ENCODE assay signal across 30 cellular contexts in the genomic region with DNA sequence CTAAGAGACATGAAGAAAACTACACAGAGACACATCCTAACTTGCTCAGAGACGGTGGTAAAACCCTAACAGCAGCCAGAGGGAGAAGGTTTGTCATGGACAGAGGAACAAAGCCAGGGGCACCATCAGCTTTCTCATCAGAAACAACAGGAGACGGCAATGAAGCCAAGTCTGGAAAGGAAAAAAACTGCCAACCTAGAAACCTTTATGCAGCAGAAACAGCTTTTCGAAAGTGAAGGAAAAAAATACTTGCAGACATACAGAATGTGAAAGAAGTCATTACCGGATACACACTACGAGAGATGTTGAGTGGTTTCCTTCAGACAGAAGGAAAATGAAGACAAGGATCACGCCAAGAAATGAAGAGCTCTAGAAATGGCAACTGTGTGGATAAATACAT.
"Had no signal": no experiment of that assay in that cellular context is flagged by ENCODE, and none has a peak within 500 bp of the region (broad histone marks: within the 10 kb centered on the region; RNA-seq: fewer than 3 reads in every experiment).

No MANE protein-coding gene starts in this region.

- H3K9me3 Mint-ChIP-seq: activated CD4-positive, alpha-beta memory T cell treated with anti-CD3 and anti-CD28 coated beads for 36 hours; activated naive CD8-positive, alpha-beta T cell treated with anti-CD3 and anti-CD28 coated beads for 36 hours; activated T-cell treated with anti-CD3 and anti-CD28 coated beads, Interleukin-2, amount 50 U/mL, for 72 hours; IgD-negative memory B cell; T-helper 1 cell treated with Interleukin-12 subunit alpha and Interleukin-12 subunit beta and Interleukin-4 antibody, amounts not matched to agents 30 μg/mL and 1 μg/mL, for 36 hours; T-helper 2 cell treated with Interferon-gamma antibody and Interleukin-4, amounts not matched to agents 5 μg/mL and 100 μg/mL, for 36 hours had no signal

- H3K27ac Mint-ChIP-seq: activated CD4-positive, alpha-beta memory T cell treated with anti-CD3 and anti-CD28 coated beads for 36 hours; activated CD4-positive, alpha-beta T cell treated with anti-CD3 and anti-CD28 coated beads for 36 hours; activated naive CD8-positive, alpha-beta T cell treated with anti-CD3 and anti-CD28 coated beads for 36 hours; activated T-cell treated with anti-CD3 and anti-CD28 coated beads, Interleukin-2, amount 50 U/mL, for 72 hours; IgD-negative memory B cell; T-helper 1 cell treated with Interleukin-12 subunit alpha and Interleukin-12 subunit beta and Interleukin-4 antibody, amounts not matched to agents 30 μg/mL and 1 μg/mL, for 36 hours; T-helper 2 cell treated with Interferon-gamma antibody and Interleukin-4, amounts not matched to agents 5 μg/mL and 100 μg/mL, for 36 hours had no signal

- ATAC-seq: activated CD4-positive, alpha-beta T cell treated with anti-CD3 and anti-CD28 coated beads for 36 hours; activated T-cell treated with anti-CD3 and anti-CD28 coated beads, Interleukin-2, amount 50 U/mL, for 72 hours; PC-3 had no signal

- H3K4me1 Mint-ChIP-seq: activated CD4-positive, alpha-beta T cell treated with anti-CD3 and anti-CD28 coated beads for 36 hours; activated naive CD8-positive, alpha-beta T cell treated with anti-CD3 and anti-CD28 coated beads for 36 hours; IgD-negative memory B cell had no signal

- H3K27me3 Mint-ChIP-seq: activated CD4-positive, alpha-beta memory T cell treated with anti-CD3 and anti-CD28 coated beads for 36 hours; activated CD4-positive, alpha-beta T cell treated with anti-CD3 and anti-CD28 coated beads for 36 hours; activated naive CD8-positive, alpha-beta T cell treated with anti-CD3 and anti-CD28 coated beads for 36 hours; IgD-negative memory B cell had no signal

- DNase-seq: activated CD4-positive, alpha-beta memory T cell treated with anti-CD3 and anti-CD28 coated beads for 36 hours; activated CD4-positive, alpha-beta T cell treated with anti-CD3 and anti-CD28 coated beads for 36 hours; activated CD4-positive, alpha-beta T cell treated with anti-CD3 and anti-CD28 coated beads, Interleukin-2, amount 50 U/mL, for 1 hour; activated CD8-positive, alpha-beta memory T cell treated with anti-CD3 and anti-CD28 coated beads, Interleukin-2, amount 50 U/mL, for 4 hours; activated gamma-delta T cell treated with Interleukin-2 at 50 U/mL for 16 hours; activated naive CD8-positive, alpha-beta T cell treated with anti-CD3 and anti-CD28 coated beads for 36 hours; activated T-cell treated with anti-CD3 and anti-CD28 coated beads for 4 hours; activated T-cell treated with anti-CD3 and anti-CD28 coated beads, Interleukin-2, amount 50 U/mL, for 72 hours; amniotic stem cell; aorta; cerebellar nuclear complex; Kasumi-1; KBM-7; MM.1S; MV-4-11; NCI-H1092; NCI-H1436 treated with DMSO at 0.1 percent for 48 hours; NCI-H1694 treated with DMSO at 0.1 percent for 48 hours; NCI-H2029; NCI-H345; NCI-H524 treated with DMSO at 0.1 percent for 48 hours; NK-92 treated with Interleukin-12 subunit alpha and Interleukin-12 subunit beta, amount 100 ng/mL, for 24 hours; PC-3; Peyer's patch; RPMI8226; SHP77 treated with DMSO at 0.1 percent for 48 hours; SK-N-SH had no signal

- H3K4me3 Mint-ChIP-seq: activated CD4-positive, alpha-beta memory T cell treated with anti-CD3 and anti-CD28 coated beads for 36 hours; activated CD4-positive, alpha-beta T cell treated with anti-CD3 and anti-CD28 coated beads for 36 hours; activated naive CD8-positive, alpha-beta T cell treated with anti-CD3 and anti-CD28 coated beads for 36 hours; activated T-cell treated with anti-CD3 and anti-CD28 coated beads, Interleukin-2, amount 50 U/mL, for 72 hours; IgD-negative memory B cell; T-helper 1 cell treated with Interleukin-12 subunit alpha and Interleukin-12 subunit beta and Interleukin-4 antibody, amounts not matched to agents 30 μg/mL and 1 μg/mL, for 36 hours; T-helper 2 cell treated with Interferon-gamma antibody and Interleukin-4, amounts not matched to agents 5 μg/mL and 100 μg/mL, for 36 hours had no signal
